Comparison of ENCODE assay signal across 14 cellular contexts in genomic region chr9:129778469-129778868, GRCh38. TPM values are rescaled to one million over a fixed set of nuclear protein-coding genes. Genes with fewer than 3 reads are reported as not detected.
"Had no signal": no experiment of that assay in that cellular context is flagged by ENCODE, and none has a peak within 500 bp of the region (broad histone marks: within the 10 kb centered on the region; RNA-seq: fewer than 3 reads in every experiment).

No MANE protein-coding gene starts in this region.

- H3K27ac ChIP-seq: epithelial cell of prostate had no signal

- FAIRE-seq: islet of Langerhans, TTC549 had no signal

- DNase-seq: activated CD4-positive, alpha-beta memory T cell treated with anti-CD3 and anti-CD28 coated beads for 36 hours; activated CD4-positive, alpha-beta T cell treated with anti-CD3 and anti-CD28 coated beads for 36 hours; activated gamma-delta T cell treated with Interleukin-2 at 50 U/mL for 16 hours; activated T-cell treated with anti-CD3 and anti-CD28 coated beads for 4 hours; foreskin fibroblast; hippocampal formation; uterus had no signal

- ATAC-seq: left lobe of liver had no signal

- H3K4me3 ChIP-seq: right atrium auricular region, tibial nerve, uterus had no signal

- H3K9me3 ChIP-seq: right atrium auricular region, tibial nerve, uterus had no signal

- H3K27me3 ChIP-seq: right atrium auricular region, tibial nerve, uterus had no signal

- H3K36me3 ChIP-seq: right atrium auricular region, tibial nerve, uterus had no signal

RNA-seq across cellular contexts. Expression of gene PTGES, which starts 25.6 kb away (rescaled TPM):
- total RNA-seq: activated CD4-positive, alpha-beta memory T cell treated with anti-CD3 and anti-CD28 coated beads for 36 hours; left lobe of liver; myocyte had no signal
